1 cellular context compared by ENCODE assay signal in the genomic region with DNA sequence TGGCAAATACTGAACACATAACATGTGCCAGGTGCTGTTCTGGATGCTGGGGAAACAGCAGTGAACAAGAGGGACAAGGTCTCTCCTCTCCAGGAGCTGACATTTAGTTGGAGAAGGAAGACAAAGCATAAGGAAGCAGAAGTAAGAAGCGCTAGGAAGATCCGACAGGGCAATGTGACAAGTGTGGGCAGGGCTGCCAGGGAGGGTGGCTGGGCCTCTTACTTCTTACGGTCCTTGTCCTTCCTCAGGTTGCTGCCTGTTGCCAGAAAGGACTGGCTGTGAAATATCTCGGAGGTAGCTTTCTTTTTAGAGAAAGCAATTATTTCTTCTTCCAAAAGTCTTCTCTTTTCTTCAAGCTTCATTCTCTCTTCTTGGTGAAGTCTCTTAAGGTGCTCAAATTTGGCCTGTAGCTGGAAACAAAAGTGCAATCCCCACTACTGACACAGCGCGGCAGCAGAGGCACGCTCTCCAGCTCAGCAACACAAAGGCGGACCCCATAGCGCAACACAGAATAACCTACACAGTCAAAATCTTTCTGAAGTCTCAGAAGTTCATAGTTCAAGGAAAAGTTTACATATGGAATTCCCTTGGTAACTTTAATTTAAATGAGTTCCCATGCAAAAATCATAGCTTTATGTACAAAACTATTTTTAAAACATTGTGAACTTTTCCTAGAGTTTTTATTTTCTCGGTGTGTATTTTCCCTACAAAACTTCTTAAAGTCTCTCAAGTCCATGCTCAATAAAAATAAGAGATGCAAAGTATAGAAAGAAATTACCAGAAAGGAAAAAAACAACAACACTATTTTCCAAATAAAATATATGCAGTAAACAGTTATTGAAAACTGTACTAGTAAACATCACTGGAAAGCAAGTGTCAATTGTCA.
TF ChIP-seq lines count a peak whose summit lies in the region.

No MANE protein-coding gene starts in this region.

TF ChIP-seq in K562, 482 proteins besides CTCF, POLR2A, EP300 and RAD21 (continued from another document):
- TF ChIP-seq ZBTB40 (IDR thresholded peaks at IDR 0.05), result no peak
- no peak for TF ChIP-seq ZBTB40 (CRISPR knock-in tag; IDR thresholded peaks at IDR 0.05)
- TF ChIP-seq DEAF1 (CRISPR knock-in tag; IDR thresholded peaks at IDR 0.05), result peak; percentile 91
- TF ChIP-seq JUND (IDR thresholded peaks at IDR 0.05; ENCODE audit: borderline replicate concordance, low read depth, low read length), result peak; percentile 9; the same call in 1 of the 2 replicates
- TF ChIP-seq JUND (tag; IDR thresholded peaks at IDR 0.05; ENCODE audit: borderline replicate concordance, low read depth, low read length), result no peak
- TF ChIP-seq MAZ (CRISPR knock-in tag; conservative IDR thresholded peaks at IDR 0.05 in 1 of 2, IDR thresholded peaks at IDR 0.05 in 1 of 2), result 0 out of 4 replicates have a peak, but pooled peaks of 1 of the 2 experiments have one; percentile 24
- TF ChIP-seq SMC3 (conservative IDR thresholded peaks at IDR 0.05; ENCODE audit: insufficient read depth, low read depth, low read length), result peak; percentile 73
